In the genomic region with DNA sequence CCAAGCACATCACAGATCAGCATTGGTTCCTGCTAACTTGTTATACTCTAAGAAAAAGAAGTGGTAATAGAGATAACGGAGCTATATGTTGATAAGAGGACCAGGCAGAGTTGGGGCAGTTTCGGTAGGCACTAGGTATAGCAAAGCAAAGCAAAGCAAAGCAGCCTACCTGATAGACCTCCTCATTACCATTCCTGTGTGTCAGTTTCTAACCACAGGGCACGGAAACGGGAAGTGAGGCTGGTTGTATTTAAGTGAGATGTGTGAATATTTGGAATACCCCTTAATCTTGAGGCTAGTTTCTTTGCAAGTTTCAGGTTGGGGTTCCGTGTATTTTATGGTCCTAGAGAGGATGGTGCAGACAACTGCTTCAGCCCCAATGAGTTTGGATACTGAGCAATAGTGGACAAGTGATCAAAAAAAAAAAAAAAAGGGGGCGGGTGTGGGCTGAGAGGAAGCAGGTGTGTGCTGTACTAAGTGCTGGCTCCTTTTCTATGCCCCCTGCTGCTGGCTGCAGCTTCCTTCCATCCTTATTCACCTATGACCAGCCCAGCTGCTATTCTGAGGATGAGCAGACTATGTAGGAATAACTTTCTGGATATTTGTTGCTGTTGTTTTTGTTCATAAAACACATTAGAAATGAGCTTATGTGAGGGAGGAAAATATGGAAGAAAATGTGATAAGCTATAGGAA, we compare ENCODE assay signal across 13 cellular contexts.
"Had no signal": no experiment of that assay in that cellular context is flagged by ENCODE, and none has a peak within 500 bp of the region (broad histone marks: within the 10 kb centered on the region; RNA-seq: fewer than 3 reads in every experiment).

No MANE protein-coding gene starts in this region.

- H3K9me3 ChIP-seq: lower lobe of right lung, pancreas, suprapubic skin had no signal

- H3K36me3 ChIP-seq: lower lobe of right lung, pancreas, suprapubic skin had no signal

- H3K4me3 ChIP-seq: lower lobe of right lung, pancreas, suprapubic skin had no signal

- H3K27ac ChIP-seq: lower lobe of right lung, pancreas, suprapubic skin had no signal

- DNase-seq: activated CD4-positive, alpha-beta memory T cell treated with anti-CD3 and anti-CD28 coated beads for 36 hours; activated CD4-positive, CD25-positive, alpha-beta regulatory T cell treated with anti-CD3 and anti-CD28 coated beads, Interleukin-2, amount 50 U/mL, for 72 hours; activated gamma-delta T cell treated with Interleukin-2 at 50 U/mL for 16 hours; activated naive CD8-positive, alpha-beta T cell treated with anti-CD3 and anti-CD28 coated beads, Interleukin-2, amount 10 ng/mL, durations not matched to agents 7 days and 5 days; activated T-cell treated with anti-CD3 and anti-CD28 coated beads, Interleukin-2, amount 50 U/mL, for 48 hours; anterior cingulate cortex; hippocampal formation; lower lobe of right lung; pancreas; stimulated activated CD4-positive, alpha-beta T cell treated with anti-CD3 and anti-CD28 coated beads, Interleukin-4, amount 100 ng/mL, for 1 hour; stimulated activated CD8-positive, alpha-beta memory T cell treated with anti-CD3 and anti-CD28 coated beads, Interleukin-4, amount 100 ng/mL, for 48 hours; stimulated activated naive CD8-positive, alpha-beta T cell treated with anti-CD3 and anti-CD28 coated beads, Interleukin-15, Interleukin-2, amounts not matched to agents 100 U/mL and 50 U/mL, for 24 hours had no signal

- H3K27me3 ChIP-seq: pancreas, suprapubic skin had no signal
